ENCODE assay signal across 15 cellular contexts in the genomic region with DNA sequence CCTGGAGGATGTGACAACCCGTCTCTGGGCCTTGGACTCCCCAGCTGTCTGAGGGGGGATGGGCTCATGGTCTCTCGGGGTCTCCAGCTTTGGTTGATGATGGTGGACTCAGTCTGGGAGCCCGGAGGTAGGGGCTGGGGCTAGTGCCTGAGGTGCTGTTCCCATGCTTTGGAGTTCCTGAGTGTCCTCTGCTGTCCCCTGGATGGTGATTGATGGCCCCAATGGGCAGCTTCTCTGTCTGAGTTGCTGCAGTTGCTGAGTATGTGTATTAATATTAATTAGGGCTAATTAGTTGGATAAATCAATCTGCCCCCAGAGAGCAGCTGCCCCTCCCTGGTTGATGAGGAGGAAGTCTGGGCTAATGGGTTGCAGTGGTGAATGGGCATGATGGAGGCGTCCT. TPM values are rescaled to one million over a fixed set of nuclear protein-coding genes. Genes with fewer than 3 reads are reported as not detected.
DNase-seq lines count a peak whose midpoint lies in the region; ATAC-seq and TF ChIP-seq lines count a peak whose summit lies in the region.
"Had no signal": no experiment of that assay in that cellular context is flagged by ENCODE, and none has a peak within 500 bp of the region (broad histone marks: within the 10 kb centered on the region; RNA-seq: fewer than 3 reads in every experiment).

No MANE protein-coding gene starts in this region.

- H3K9me3 ChIP-seq in CD4-positive, alpha-beta T cell (ENCODE audit: control insufficient read depth, low read length): no peaks in the 10 kb centered on the region
- no peaks in the 10 kb centered on the region for H3K9me3 ChIP-seq in CD4-positive, alpha-beta memory T cell (ENCODE audit: control insufficient read depth in 1 of 2, low read length in 2 of 2)
- H3K9me3 ChIP-seq in T-helper 17 cell (ENCODE audit: control insufficient read depth, low read length, poor library complexity, severe bottlenecking): no peaks in the 10 kb centered on the region
- H3K9me3 ChIP-seq: A549, BE2C had no signal

- POLR2A ChIA-PET in CD4-positive, alpha-beta T cell (lab: Charles Lee): no interaction called here
- POLR2A ChIA-PET in CD4-positive, alpha-beta memory T cell (lab: Charles Lee; ENCODE audit: partially characterized antibody): interaction anchor here (1.3 to 4.8 kb wide), 2 partner anchors 10 to 104 kb away, joined by 4 to 45 read pairs; no protein-coding TSS in a partner anchor

- peak overlapping the region; percentile 34 for H3K4me3 Mint-ChIP-seq in CD4-positive, alpha-beta T cell
- H3K4me3 Mint-ChIP-seq in CD4-positive, alpha-beta memory T cell: peak overlapping the region; percentile 63 to 86 (median 70)
- H3K4me3 Mint-ChIP-seq in T-helper 17 cell: peak overlapping the region; percentile 86
- peak overlapping the region; percentile 28 for H3K4me3 Mint-ChIP-seq in central memory CD8-positive, alpha-beta T cell

- peaks cover 32% of the 10 kb centered on the region for H3K4me1 ChIP-seq in CD4-positive, alpha-beta memory T cell (ENCODE audit: insufficient read depth, low read length)
- H3K4me1 ChIP-seq: A549, BE2C had no signal

- peak overlapping the region in 1 of 2 donors; percentile 9 for H3K4me3 ChIP-seq in CD4-positive, alpha-beta memory T cell (ENCODE audit: low read length in 2 of 2)
- H3K4me3 ChIP-seq: A549, GM23248 had no signal

- peaks cover 5% of the 10 kb centered on the region for H3K4me1 Mint-ChIP-seq in CD4-positive, alpha-beta T cell (ENCODE audit: low read depth)
- peaks cover 0 to 42% (median 19%) of the 10 kb centered on the region in 4 donors for H3K4me1 Mint-ChIP-seq in CD4-positive, alpha-beta memory T cell
- peaks cover 20% of the 10 kb centered on the region for H3K4me1 Mint-ChIP-seq in T-helper 17 cell
- H3K4me1 Mint-ChIP-seq in central memory CD8-positive, alpha-beta T cell: peaks cover 11% of the 10 kb centered on the region

- no peaks in the 10 kb centered on the region for H3K9me3 Mint-ChIP-seq in CD4-positive, alpha-beta T cell
- H3K9me3 Mint-ChIP-seq in CD4-positive, alpha-beta memory T cell: peaks cover 0 to 2% (median 0%) of the 10 kb centered on the region in 8 donors
- no peaks in the 10 kb centered on the region for H3K9me3 Mint-ChIP-seq in central memory CD8-positive, alpha-beta T cell

- H3K36me3 ChIP-seq in CD4-positive, alpha-beta memory T cell (ENCODE audit: insufficient read depth, low read length): no peaks in the 10 kb centered on the region
- H3K36me3 ChIP-seq: BE2C had no signal

- peaks cover 5% of the 10 kb centered on the region for H3K27me3 ChIP-seq in CD4-positive, alpha-beta T cell (ENCODE audit: control insufficient read depth, insufficient read depth, low read length)
- H3K27me3 ChIP-seq in CD4-positive, alpha-beta memory T cell (ENCODE audit: insufficient read depth, low read length): no peaks in the 10 kb centered on the region
- H3K27me3 ChIP-seq: BE2C had no signal

- H3K27ac Mint-ChIP-seq in CD4-positive, alpha-beta T cell: no peak overlapping the region
- peak overlapping the region; percentile 22 to 96 (median 82) for H3K27ac Mint-ChIP-seq in CD4-positive, alpha-beta memory T cell
- H3K27ac Mint-ChIP-seq in T-helper 17 cell: peak overlapping the region; percentile 93
- H3K27ac Mint-ChIP-seq in central memory CD8-positive, alpha-beta T cell (ENCODE audit: low read depth): peak overlapping the region; percentile 5

- H3K36me3 Mint-ChIP-seq in CD4-positive, alpha-beta T cell (ENCODE audit: low read depth): no peaks in the 10 kb centered on the region
- peaks cover 0 to 14% of the 10 kb centered on the region in 2 donors for H3K36me3 Mint-ChIP-seq in CD4-positive, alpha-beta memory T cell
- H3K36me3 Mint-ChIP-seq in T-helper 17 cell (ENCODE audit: low read depth): peaks cover 4% of the 10 kb centered on the region
- H3K36me3 Mint-ChIP-seq in central memory CD8-positive, alpha-beta T cell (ENCODE audit: insufficient read depth): peaks cover 10% of the 10 kb centered on the region

- TF ChIP-seq CTCF in CD4-positive, alpha-beta T cell (IDR thresholded peaks at IDR 0.05): no peak

- CTCF ChIA-PET in CD4-positive, alpha-beta T cell (lab: Charles Lee): no interaction called here
- CTCF ChIA-PET in CD4-positive, alpha-beta memory T cell (lab: Charles Lee; ENCODE audit: partially characterized antibody): interaction anchor here (0.8 to 2.5 kb wide), 6 partner anchors 10 to 22 kb away, joined by 3 to 15 read pairs (median 6); no protein-coding TSS in a partner anchor

- peaks cover 25% of the 10 kb centered on the region for H3K27me3 Mint-ChIP-seq in CD4-positive, alpha-beta T cell
- peaks cover 11 to 24% of the 10 kb centered on the region in 2 donors for H3K27me3 Mint-ChIP-seq in CD4-positive, alpha-beta memory T cell
- peaks cover 56% of the 10 kb centered on the region for H3K27me3 Mint-ChIP-seq in T-helper 17 cell
- H3K27me3 Mint-ChIP-seq in central memory CD8-positive, alpha-beta T cell: peaks cover 48% of the 10 kb centered on the region

- no peak for DNase-seq in CD4-positive, alpha-beta T cell
- no peak for DNase-seq in CD4-positive, alpha-beta memory T cell
- DNase-seq in T-helper 17 cell (no peak), NCI-H187 treated with DMSO at 0.1 percent for 48 hours (lab: John Stamatoyannopoulos, UW) (no peak), NCI-H1092 treated with DMSO at 0.1 percent for 48 hours (lab: John Stamatoyannopoulos, UW) (no peak), NCI-H2107 (lab: John Stamatoyannopoulos, UW) (no peak)
- no peak for DNase-seq in central memory CD8-positive, alpha-beta T cell (ENCODE audit: low spot score in 2 of 2)
- DNase-seq: BE2C, Calu3, DMS 273 treated with DMSO at 0.1 percent for 48 hours, GM23248, H7 had no signal

- intact Hi-C loops in CD4-positive, alpha-beta T cell (cut with DNase I, micrococcal nuclease): no loop called here
- intact Hi-C loops in CD4-positive, alpha-beta memory T cell (cut with micrococcal nuclease): no loop called here

- H3K27ac ChIP-seq in CD4-positive, alpha-beta T cell (ENCODE audit: low read depth, low read length): no peak overlapping the region
- peak overlapping the region; percentile 50 for H3K27ac ChIP-seq in CD4-positive, alpha-beta memory T cell (ENCODE audit: low read depth, low read length)
- H3K27ac ChIP-seq: A549, C4-2B, GM23248 had no signal

- no peak for ATAC-seq in CD4-positive, alpha-beta T cell (ENCODE audit: poor library complexity)
- ATAC-seq in T-helper 17 cell (no peak), HG02759 (IDR thresholded peaks at IDR 0.05; ENCODE audit: unreplicated experiment) (no peak)
- no peak for ATAC-seq in central memory CD8-positive, alpha-beta T cell (replicated peaks; ENCODE audit: extremely low read depth, poor library complexity, severe bottlenecking)

RNA-seq across cellular contexts. Expression of a gene that starts 30.6 kb away (rescaled TPM):
- 10 to 100 TPM; 11.7 to 15.0 TPM for total RNA-seq in CD4-positive, alpha-beta T cell
- 10 to 100 TPM in 1 of 2 experiments, 1 to 10 TPM in 1; 7.7 to 10.7 TPM for total RNA-seq in CD4-positive, alpha-beta memory T cell
- polyA plus RNA-seq in CD4-positive, alpha-beta memory T cell: 1 to 10 TPM; 2.0 to 4.2 TPM
- total RNA-seq in T-helper 17 cell: 1 to 10 TPM; 6.5 to 9.4 TPM

Comparison
In these comparisons a context has a peak if more than half of its experiments do, and no peak if none do; other contexts are left out.
1. H3K4me3 Mint-ChIP-seq: peak in every context shown above with its lines; median percentile 86 in T-helper 17 cell; 70 in CD4-positive, alpha-beta memory T cell; 34 in CD4-positive, alpha-beta T cell; 28 in central memory CD8-positive, alpha-beta T cell.